Comparison of ENCODE assay signal across 1 cellular context in the genomic region with DNA sequence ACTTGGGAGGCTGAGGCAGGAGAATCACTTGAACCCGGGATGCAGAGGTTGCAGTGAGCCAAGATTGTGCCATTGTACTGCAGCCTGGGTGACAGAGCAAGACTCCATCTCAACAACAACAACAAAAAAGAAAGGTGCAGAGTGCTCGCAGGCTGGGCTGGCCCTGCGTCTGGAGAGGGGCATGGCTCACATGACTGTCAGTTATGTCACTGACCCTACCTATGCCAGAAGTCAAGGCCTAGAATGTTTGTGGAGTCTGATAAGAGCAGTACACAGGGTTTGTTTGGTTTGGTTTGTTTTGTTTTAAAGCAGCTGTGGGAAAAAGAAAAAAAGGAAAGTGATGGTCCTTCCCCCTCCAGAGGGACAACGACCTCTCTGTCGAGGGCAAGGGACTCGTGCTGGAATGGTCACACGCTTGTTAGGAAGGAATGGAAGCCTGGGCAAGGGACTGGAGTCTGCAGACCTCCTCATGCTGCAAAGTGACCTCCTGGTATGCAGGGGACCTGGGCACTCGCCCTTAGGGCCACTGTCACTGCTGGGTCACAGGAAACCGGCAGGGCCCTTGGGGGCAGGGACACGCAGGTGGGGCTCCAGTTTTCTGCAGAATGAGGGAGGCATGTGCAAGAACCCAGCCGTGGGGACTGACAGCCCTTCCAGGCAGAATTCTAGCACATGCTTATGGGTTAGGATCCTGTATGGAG.
TF ChIP-seq lines count a peak whose summit lies in the region.

No MANE protein-coding gene starts in this region.

TF ChIP-seq in HepG2, 621 proteins besides CTCF, POLR2A, EP300 and RAD21 (continued from another document and continues in another):
- TF ChIP-seq DMTF1 (CRISPR knock-in tag; IDR thresholded peaks at IDR 0.05) = no peak
- peak; percentile 92 for TF ChIP-seq ZNF160 (CRISPR knock-in tag; IDR thresholded peaks at IDR 0.05)
- peak; percentile 91; the same call in 1 of the 2 replicates for TF ChIP-seq HOXA3 (CRISPR knock-in tag; IDR thresholded peaks at IDR 0.05)
- TF ChIP-seq, protein P1, sequence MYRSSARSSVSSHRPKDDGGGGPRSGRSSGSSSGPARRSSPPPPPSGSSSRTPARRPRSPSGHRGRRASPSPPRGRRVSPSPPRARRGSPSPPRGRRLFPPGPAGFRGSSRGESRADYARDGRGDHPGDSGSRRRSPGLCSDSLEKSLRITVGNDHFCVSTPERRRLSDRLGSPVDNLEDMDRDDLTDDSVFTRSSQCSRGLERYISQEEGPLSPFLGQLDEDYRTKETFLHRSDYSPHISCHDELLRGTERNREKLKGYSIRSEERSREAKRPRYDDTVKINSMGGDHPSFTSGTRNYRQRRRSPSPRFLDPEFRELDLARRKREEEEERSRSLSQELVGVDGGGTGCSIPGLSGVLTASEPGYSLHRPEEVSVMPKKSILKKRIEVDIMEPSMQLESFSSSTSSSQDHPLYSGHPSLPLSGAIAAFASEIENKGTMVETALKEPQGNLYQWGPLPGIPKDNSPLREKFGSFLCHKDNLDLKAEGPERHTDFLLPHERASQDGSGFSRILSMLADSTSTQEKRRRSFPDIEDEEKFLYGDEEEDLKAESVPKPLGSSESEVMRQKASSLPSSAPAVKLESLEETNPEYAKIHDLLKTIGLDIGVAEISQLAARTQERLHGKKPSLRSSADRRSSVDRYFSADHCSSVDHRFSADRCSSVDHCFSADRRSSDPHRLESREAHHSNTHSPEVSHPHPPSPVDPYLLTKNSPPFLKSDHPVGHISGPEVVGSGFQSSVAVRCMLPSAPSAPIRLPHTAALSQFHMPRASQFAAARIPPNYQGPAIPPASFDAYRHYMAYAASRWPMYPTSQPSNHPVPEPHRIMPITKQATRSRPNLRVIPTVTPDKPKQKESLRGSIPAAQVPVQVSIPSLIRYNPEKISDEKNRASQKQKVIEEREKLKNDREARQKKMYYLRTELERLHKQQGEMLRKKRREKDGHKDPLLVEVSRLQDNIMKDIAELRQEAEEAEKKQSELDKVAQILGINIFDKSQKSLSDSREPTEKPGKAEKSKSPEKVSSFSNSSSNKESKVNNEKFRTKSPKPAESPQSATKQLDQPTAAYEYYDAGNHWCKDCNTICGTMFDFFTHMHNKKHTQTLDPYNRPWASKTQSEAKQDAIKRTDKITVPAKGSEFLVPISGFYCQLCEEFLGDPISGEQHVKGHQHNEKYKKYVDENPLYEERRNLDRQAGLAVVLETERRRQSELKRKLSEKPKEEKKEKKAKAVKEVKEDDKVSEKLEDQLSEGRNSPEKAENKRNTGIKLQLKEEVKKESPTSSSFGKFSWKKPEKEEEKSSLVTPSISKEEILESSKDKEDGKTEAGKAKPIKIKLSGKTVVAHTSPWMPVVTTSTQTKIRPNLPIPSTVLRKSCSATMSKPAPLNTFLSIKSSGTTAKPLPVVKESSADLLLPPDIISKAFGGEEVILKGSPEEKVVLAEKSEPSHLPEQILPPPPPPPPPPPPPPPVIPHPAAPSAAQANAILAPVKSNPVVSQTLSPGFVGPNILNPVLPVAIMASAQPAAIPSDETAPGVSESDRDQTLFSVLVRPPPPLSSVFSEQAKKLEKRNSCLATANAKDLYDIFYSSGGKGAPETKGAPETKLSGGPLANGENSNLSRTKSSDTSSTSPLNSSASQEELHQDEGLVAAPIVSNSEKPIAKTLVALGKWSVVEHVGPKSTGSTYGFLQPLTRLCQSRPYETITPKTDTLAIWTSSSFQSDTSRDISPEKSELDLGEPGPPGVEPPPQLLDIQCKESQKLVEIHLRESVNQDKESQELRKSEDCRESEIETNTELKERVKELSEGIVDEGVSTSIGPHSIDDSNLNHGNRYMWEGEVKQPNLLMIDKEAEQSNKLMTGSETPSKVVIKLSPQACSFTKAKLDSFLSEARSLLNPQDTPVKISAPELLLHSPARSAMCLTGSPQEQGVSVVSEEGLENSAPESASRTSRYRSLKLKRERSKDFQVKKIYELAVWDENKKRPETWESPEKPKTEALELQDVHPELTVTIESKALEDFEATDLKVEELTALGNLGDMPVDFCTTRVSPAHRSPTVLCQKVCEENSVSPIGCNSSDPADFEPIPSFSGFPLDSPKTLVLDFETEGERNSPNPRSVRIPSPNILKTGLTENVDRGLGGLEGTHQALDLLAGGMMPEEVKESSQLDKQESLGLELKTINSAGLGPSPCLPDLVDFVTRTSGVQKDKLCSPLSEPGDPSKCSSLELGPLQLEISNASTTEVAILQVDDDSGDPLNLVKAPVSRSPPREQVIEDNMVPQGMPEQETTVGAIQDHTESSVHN (CRISPR knock-in tag; IDR thresholded peaks at IDR 0.05) = no peak
- TF ChIP-seq NCOA5 (CRISPR knock-in tag; IDR thresholded peaks at IDR 0.05) = no peak
- TF ChIP-seq SMYD3 (CRISPR knock-in tag; IDR thresholded peaks at IDR 0.05) = peak; percentile 99
- TF ChIP-seq ZNF572 (CRISPR knock-in tag; IDR thresholded peaks at IDR 0.05) = peak; percentile 75
- no peak for TF ChIP-seq ZNF260 (CRISPR knock-in tag; IDR thresholded peaks at IDR 0.05; ENCODE audit: borderline replicate concordance, low read depth)
- no peak for TF ChIP-seq SETDB1 (CRISPR knock-in tag; IDR thresholded peaks at IDR 0.05; ENCODE audit: borderline replicate concordance)
- TF ChIP-seq FOXP1 (IDR thresholded peaks at IDR 0.05) = peak; percentile 97
- TF ChIP-seq FOXP1 (CRISPR knock-in tag; IDR thresholded peaks at IDR 0.05) = peak; percentile 100
- TF ChIP-seq, protein P2, sequence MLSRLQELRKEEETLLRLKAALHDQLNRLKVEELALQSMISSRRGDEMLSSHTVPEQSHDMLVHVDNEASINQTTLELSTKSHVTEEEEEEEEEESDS (CRISPR knock-in tag; IDR thresholded peaks at IDR 0.05; ENCODE audit: borderline replicate concordance) = peak; percentile 83; the same call in 1 of the 2 replicates
- TF ChIP-seq ZNF350 (CRISPR knock-in tag; IDR thresholded peaks at IDR 0.05; ENCODE audit: borderline replicate concordance, low read depth) = peak; percentile 98
- no peak for TF ChIP-seq ZNF569 (CRISPR knock-in tag; IDR thresholded peaks at IDR 0.05; ENCODE audit: borderline replicate concordance)
- TF ChIP-seq ZNF558 (CRISPR knock-in tag; IDR thresholded peaks at IDR 0.05; ENCODE audit: borderline replicate concordance) = no peak
- TF ChIP-seq JUN (CRISPR knock-in tag; IDR thresholded peaks at IDR 0.05) = peak; percentile 90
- TF ChIP-seq MIER2 (CRISPR knock-in tag; IDR thresholded peaks at IDR 0.05) = peak; percentile 91
- TF ChIP-seq, protein P3, sequence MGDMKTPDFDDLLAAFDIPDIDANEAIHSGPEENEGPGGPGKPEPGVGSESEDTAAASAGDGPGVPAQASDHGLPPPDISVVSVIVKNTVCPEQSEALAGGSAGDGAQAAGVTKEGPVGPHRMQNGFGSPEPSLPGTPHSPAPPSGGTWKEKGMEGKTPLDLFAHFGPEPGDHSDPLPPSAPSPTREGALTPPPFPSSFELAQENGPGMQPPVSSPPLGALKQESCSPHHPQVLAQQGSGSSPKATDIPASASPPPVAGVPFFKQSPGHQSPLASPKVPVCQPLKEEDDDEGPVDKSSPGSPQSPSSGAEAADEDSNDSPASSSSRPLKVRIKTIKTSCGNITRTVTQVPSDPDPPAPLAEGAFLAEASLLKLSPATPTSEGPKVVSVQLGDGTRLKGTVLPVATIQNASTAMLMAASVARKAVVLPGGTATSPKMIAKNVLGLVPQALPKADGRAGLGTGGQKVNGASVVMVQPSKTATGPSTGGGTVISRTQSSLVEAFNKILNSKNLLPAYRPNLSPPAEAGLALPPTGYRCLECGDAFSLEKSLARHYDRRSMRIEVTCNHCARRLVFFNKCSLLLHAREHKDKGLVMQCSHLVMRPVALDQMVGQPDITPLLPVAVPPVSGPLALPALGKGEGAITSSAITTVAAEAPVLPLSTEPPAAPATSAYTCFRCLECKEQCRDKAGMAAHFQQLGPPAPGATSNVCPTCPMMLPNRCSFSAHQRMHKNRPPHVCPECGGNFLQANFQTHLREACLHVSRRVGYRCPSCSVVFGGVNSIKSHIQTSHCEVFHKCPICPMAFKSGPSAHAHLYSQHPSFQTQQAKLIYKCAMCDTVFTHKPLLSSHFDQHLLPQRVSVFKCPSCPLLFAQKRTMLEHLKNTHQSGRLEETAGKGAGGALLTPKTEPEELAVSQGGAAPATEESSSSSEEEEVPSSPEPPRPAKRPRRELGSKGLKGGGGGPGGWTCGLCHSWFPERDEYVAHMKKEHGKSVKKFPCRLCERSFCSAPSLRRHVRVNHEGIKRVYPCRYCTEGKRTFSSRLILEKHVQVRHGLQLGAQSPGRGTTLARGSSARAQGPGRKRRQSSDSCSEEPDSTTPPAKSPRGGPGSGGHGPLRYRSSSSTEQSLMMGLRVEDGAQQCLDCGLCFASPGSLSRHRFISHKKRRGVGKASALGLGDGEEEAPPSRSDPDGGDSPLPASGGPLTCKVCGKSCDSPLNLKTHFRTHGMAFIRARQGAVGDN (CRISPR knock-in tag; IDR thresholded peaks at IDR 0.05) = peak; percentile 73
- no peak for TF ChIP-seq ZNF660 (CRISPR knock-in tag; IDR thresholded peaks at IDR 0.05; ENCODE audit: borderline replicate concordance, low read depth)
- TF ChIP-seq AFF4 (CRISPR knock-in tag; IDR thresholded peaks at IDR 0.05) = 0 out of 2 replicates have a peak, but pooled peaks have one; percentile 47
- TF ChIP-seq KDM5A (IDR thresholded peaks at IDR 0.05; ENCODE audit: borderline replicate concordance, low read length) = no peak
- TF ChIP-seq CHD2 (IDR thresholded peaks at IDR 0.05; ENCODE audit: low read depth, low read length) = no peak
- TF ChIP-seq ATAD3A (CRISPR knock-in tag; IDR thresholded peaks at IDR 0.05) = no peak
- peak; percentile 79; the same call in 1 of the 2 replicates for TF ChIP-seq ZNF724P (CRISPR knock-in tag; IDR thresholded peaks at IDR 0.05; ENCODE audit: borderline replicate concordance)
- peak; percentile 55 for TF ChIP-seq PHF8 (CRISPR knock-in tag; IDR thresholded peaks at IDR 0.05)
- peak; percentile 93 for TF ChIP-seq SOX13 (IDR thresholded peaks at IDR 0.05)
- TF ChIP-seq SOX13 (CRISPR knock-in tag; conservative IDR thresholded peaks at IDR 0.05 in 1 of 2, IDR thresholded peaks at IDR 0.05 in 1 of 2) = peak in 1 of 2 experiments; percentile 100; a peak in 2 of 4 replicates
- peak; percentile 97; the same call in 1 of the 2 replicates for TF ChIP-seq ZNF749 (CRISPR knock-in tag; IDR thresholded peaks at IDR 0.05; ENCODE audit: borderline replicate concordance)
- TF ChIP-seq ERF (CRISPR knock-in tag; IDR thresholded peaks at IDR 0.05) = peak; percentile 99
- TF ChIP-seq ATF1 (CRISPR knock-in tag; IDR thresholded peaks at IDR 0.05) = peak; percentile 88
- TF ChIP-seq JARID2 (CRISPR knock-in tag; IDR thresholded peaks at IDR 0.05; ENCODE audit: insufficient replicate concordance) = no peak
- peak; percentile 93; the same call in 1 of the 2 replicates for TF ChIP-seq POGK (CRISPR knock-in tag; conservative IDR thresholded peaks at IDR 0.05)
- no peak for TF ChIP-seq RARG (CRISPR knock-in tag; IDR thresholded peaks at IDR 0.05; ENCODE audit: low read depth)
- TF ChIP-seq TBP (CRISPR knock-in tag; IDR thresholded peaks at IDR 0.05) = no peak
- TF ChIP-seq ZNF552 (CRISPR knock-in tag; IDR thresholded peaks at IDR 0.05; ENCODE audit: borderline replicate concordance) = peak; percentile 67; the same call in 1 of the 2 replicates
